Comparison of ENCODE assay signal across 25 cellular contexts in genomic region chr6:164121527-164121926, GRCh38.
"Had no signal": no experiment of that assay in that cellular context is flagged by ENCODE, and none has a peak within 500 bp of the region (broad histone marks: within the 10 kb centered on the region; RNA-seq: fewer than 3 reads in every experiment).

No MANE protein-coding gene starts in this region.

- H3K27me3 Mint-ChIP-seq: stimulated activated naive CD8-positive, alpha-beta T cell treated with anti-CD3 and anti-CD28 coated beads, Interleukin-15, amount 100 ng/mL, for 72 hours had no signal

- H3K27ac Mint-ChIP-seq: effector memory CD8-positive, alpha-beta T cell; naive thymus-derived CD8-positive, alpha-beta T cell; nephron progenitor cell had no signal

- H3K4me1 Mint-ChIP-seq: naive thymus-derived CD8-positive, alpha-beta T cell; stimulated activated naive CD8-positive, alpha-beta T cell treated with anti-CD3 and anti-CD28 coated beads, Interleukin-15, amount 100 ng/mL, for 72 hours had no signal

- DNase-seq: cortex of kidney; effector memory CD8-positive, alpha-beta T cell; erythroblast; esophagus squamous epithelium; foreskin melanocyte; glutamatergic neuron; heart right ventricle; hippocampal formation; left cardiac atrium; lower lobe of right lung; naive thymus-derived CD8-positive, alpha-beta T cell; nephron progenitor cell; occipital lobe; ovary; psoas muscle; small intestine; stimulated activated CD4-positive, alpha-beta T cell treated with anti-CD3 and anti-CD28 coated beads, Interleukin-1b, Interleukin-23, amount 100 ng/mL, for 48 hours; stimulated activated CD4-positive, alpha-beta T cell treated with anti-CD3 and anti-CD28 coated beads, Interleukin-4, amount 100 ng/mL, for 1 hour; stimulated activated CD8-positive, alpha-beta memory T cell treated with anti-CD3 and anti-CD28 coated beads, Interleukin-4, amount 100 ng/mL, for 48 hours; stimulated activated naive CD4-positive, alpha-beta T cell; stimulated activated naive CD8-positive, alpha-beta T cell treated with anti-CD3 and anti-CD28 coated beads, Interleukin-15, amount 100 ng/mL, for 72 hours; transverse colon; upper lobe of right lung; uterus had no signal

- H3K36me3 Mint-ChIP-seq: naive thymus-derived CD8-positive, alpha-beta T cell had no signal

- ATAC-seq: effector memory CD8-positive, alpha-beta T cell; left cardiac atrium; left lung; lower lobe of right lung; naive thymus-derived CD8-positive, alpha-beta T cell; psoas muscle had no signal

- H3K4me3 Mint-ChIP-seq: effector memory CD8-positive, alpha-beta T cell; naive thymus-derived CD8-positive, alpha-beta T cell; nephron progenitor cell; stimulated activated naive CD8-positive, alpha-beta T cell treated with anti-CD3 and anti-CD28 coated beads, Interleukin-15, amount 100 ng/mL, for 72 hours had no signal
